22 cellular contexts compared by ENCODE assay signal in the genomic region with DNA sequence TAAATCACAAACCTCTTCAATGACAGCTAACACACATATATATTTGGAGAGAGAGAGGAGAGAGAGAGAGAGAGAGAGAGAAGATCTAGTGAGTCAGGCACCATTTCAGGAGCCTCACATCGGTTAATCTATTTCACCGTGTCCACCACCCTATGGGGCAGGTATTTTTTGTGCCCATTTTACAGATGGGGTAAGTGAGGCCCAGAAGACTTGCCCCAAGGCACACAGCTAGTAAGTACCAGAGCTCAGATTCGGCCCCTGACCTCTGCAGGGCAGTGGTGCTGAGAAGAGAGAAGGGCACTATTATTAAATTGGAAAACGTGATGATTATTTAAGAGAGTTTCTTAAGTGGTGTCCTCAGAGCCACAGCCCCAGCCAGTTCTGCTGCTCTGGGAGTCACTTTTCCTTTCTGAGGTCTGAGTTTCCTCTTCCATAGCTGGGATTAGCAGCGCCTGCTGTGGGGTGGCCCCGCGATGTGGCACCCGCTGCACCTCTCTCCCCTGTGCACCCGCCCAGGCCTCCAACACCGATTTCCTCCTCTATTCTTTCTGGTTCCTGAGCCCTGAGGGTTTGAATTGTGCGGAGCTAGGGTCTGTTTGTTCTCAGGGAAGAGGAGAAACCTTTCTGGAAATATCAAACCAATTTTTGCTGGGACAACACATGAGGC.
"Had no signal": no experiment of that assay in that cellular context is flagged by ENCODE, and none has a peak within 500 bp of the region (broad histone marks: within the 10 kb centered on the region; RNA-seq: fewer than 3 reads in every experiment).

No MANE protein-coding gene starts in this region.

- H3K4me1 ChIP-seq: left ventricle myocardium inferior, spleen, suprapubic skin, thyroid gland, upper lobe of right lung, vagina had no signal

- H3K9me3 ChIP-seq: left ventricle myocardium inferior, neutrophil, spleen, suprapubic skin, thyroid gland, upper lobe of right lung, vagina had no signal

- ATAC-seq: effector memory CD8-positive, alpha-beta T cell; left cardiac atrium; naive thymus-derived CD8-positive, alpha-beta T cell; right cardiac atrium had no signal

- DNase-seq: effector memory CD8-positive, alpha-beta T cell; foreskin melanocyte; kidney; left cardiac atrium; left ventricle myocardium inferior; mesendoderm; naive thymus-derived CD8-positive, alpha-beta T cell; right cardiac atrium; spleen; stimulated activated CD4-positive, alpha-beta T cell treated with anti-CD3 and anti-CD28 coated beads, Interleukin-15, amount 100 ng/mL, for 24 hours; stimulated activated CD4-positive, alpha-beta T cell treated with anti-CD3 and anti-CD28 coated beads, Interleukin-1b, Interleukin-23, amount 100 ng/mL, for 48 hours; stimulated activated CD4-positive, alpha-beta T cell treated with anti-CD3 and anti-CD28 coated beads, Interleukin-4, amount 100 ng/mL, for 24 hours; stimulated activated naive CD4-positive, alpha-beta T cell; thyroid gland; upper lobe of right lung had no signal

- H3K4me3 Mint-ChIP-seq: central memory CD8-positive, alpha-beta T cell; dendritic cell treated with granulocyte-macrophage colony-stimulating factor and Interleukin-4, amounts not matched to agents 40 ng/mL and 50 ng/mL, for 4 days; effector memory CD8-positive, alpha-beta T cell; naive thymus-derived CD8-positive, alpha-beta T cell had no signal

- H3K27ac ChIP-seq: hepatocyte, left ventricle myocardium inferior, neutrophil, spleen, suprapubic skin, thyroid gland, upper lobe of right lung, vagina had no signal

- H3K4me3 ChIP-seq: hepatocyte, left ventricle myocardium inferior, lung, spleen, suprapubic skin, thyroid gland, upper lobe of right lung, vagina had no signal

- H3K4me1 Mint-ChIP-seq: central memory CD8-positive, alpha-beta T cell; naive thymus-derived CD8-positive, alpha-beta T cell had no signal

- H3K36me3 Mint-ChIP-seq: naive thymus-derived CD8-positive, alpha-beta T cell had no signal

- H3K36me3 ChIP-seq: left ventricle myocardium inferior, neutrophil, spleen, suprapubic skin, thyroid gland, upper lobe of right lung, vagina had no signal

- H2AFZ ChIP-seq: hepatocyte had no signal

- H3K9me3 Mint-ChIP-seq: central memory CD8-positive, alpha-beta T cell; dendritic cell treated with granulocyte-macrophage colony-stimulating factor and Interleukin-4, amounts not matched to agents 40 ng/mL and 50 ng/mL, for 4 days; effector memory CD8-positive, alpha-beta T cell had no signal

- H3K4me2 ChIP-seq: hepatocyte had no signal

- H3K27me3 ChIP-seq: hepatocyte, thyroid gland, vagina had no signal

- H3K27ac Mint-ChIP-seq: dendritic cell treated with granulocyte-macrophage colony-stimulating factor and Interleukin-4, amounts not matched to agents 40 ng/mL and 50 ng/mL, for 4 days; effector memory CD8-positive, alpha-beta T cell; naive thymus-derived CD8-positive, alpha-beta T cell had no signal
